Comparison of ENCODE assay signal across 8 cellular contexts in the genomic region with DNA sequence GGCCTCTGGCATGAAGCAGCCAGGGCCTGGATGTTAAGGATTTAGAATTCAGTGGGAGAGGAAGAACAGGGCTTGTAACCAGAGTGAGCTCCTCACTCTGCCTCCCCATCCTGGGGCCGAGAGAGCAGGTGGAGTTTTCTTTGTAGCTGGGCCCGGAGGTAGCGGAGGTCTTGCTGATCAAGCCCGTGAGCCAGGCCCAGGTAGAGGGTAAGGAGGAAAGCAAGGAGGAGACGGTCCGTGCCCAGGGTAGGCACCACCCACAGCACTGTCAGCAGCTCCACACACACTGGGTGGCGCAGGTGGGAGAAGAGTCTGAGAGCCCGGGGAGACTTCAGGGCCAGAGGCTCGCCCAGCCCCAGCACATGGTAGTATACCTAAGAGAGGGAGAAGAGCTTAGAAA. TPM values are rescaled to one million over a fixed set of nuclear protein-coding genes. Genes with fewer than 3 reads are reported as not detected.
DNase-seq lines count a peak whose midpoint lies in the region; ATAC-seq and TF ChIP-seq lines count a peak whose summit lies in the region.

No MANE protein-coding gene starts in this region.

- peaks cover 43% of the 10 kb centered on the region for H3F3A ChIP-seq in neural progenitor cell (ENCODE audit: low read depth)

- peak overlapping the region; percentile 40; the same call in 1 of the 3 replicates for H2BK15ac ChIP-seq in IMR-90 (ENCODE audit: low read depth, low read length)

- H3K27ac Mint-ChIP-seq in CD4-positive, CD25-positive, alpha-beta regulatory T cell = peak overlapping the region; percentile 92 to 98 (median 97)
- H3K27ac Mint-ChIP-seq in chondrocyte (ENCODE audit: unreplicated experiment) (peak overlapping the region; percentile 97), neural progenitor cell (peak overlapping the region; percentile 94)

- H4K8ac ChIP-seq in IMR-90 (ENCODE audit: low read depth in 2 of 2, low read length in 2 of 2) = peak overlapping the region; percentile 88 to 96; a peak in 3 of 4 replicates

- TF ChIP-seq CTCF in IMR-90 (conservative IDR thresholded peaks at IDR 0.05; ENCODE audit: low read depth, low read length) (no peak), chondrocyte (IDR thresholded peaks at IDR 0.05) (no peak), neural progenitor cell (IDR thresholded peaks at IDR 0.05) (no peak)

- H3K27me3 ChIP-seq in CD4-positive, CD25-positive, alpha-beta regulatory T cell (ENCODE audit: control insufficient read depth, insufficient read depth, low read length) = no peaks in the 10 kb centered on the region
- H3K27me3 ChIP-seq in IMR-90 (ENCODE audit: control insufficient read depth, insufficient read depth, low read length) (no peaks in the 10 kb centered on the region), neural progenitor cell (no peaks in the 10 kb centered on the region)

- H3K36me3 ChIP-seq in CD4-positive, CD25-positive, alpha-beta regulatory T cell (ENCODE audit: control insufficient read depth, insufficient read depth, low read length) = no peaks in the 10 kb centered on the region
- H3K36me3 ChIP-seq in IMR-90 (ENCODE audit: control insufficient read depth, insufficient read depth, low read length) = peaks cover 15% of the 10 kb centered on the region
- no peaks in the 10 kb centered on the region for H3K36me3 ChIP-seq in neural progenitor cell

- dilution Hi-C loops in IMR-90 (cut with HindIII; ENCODE audit: low sequenced_read_pairs, unreplicated experiment) = no loop called here

- no peaks in the 10 kb centered on the region for H3K9me3 ChIP-seq in CD4-positive, CD25-positive, alpha-beta regulatory T cell (ENCODE audit: control insufficient read depth in 2 of 2, low read length in 2 of 2)
- H3K9me3 ChIP-seq in IMR-90 (ENCODE audit: control insufficient read depth, insufficient read depth, low read length) (no peaks in the 10 kb centered on the region), neural progenitor cell (ENCODE audit: low read depth) (no peaks in the 10 kb centered on the region)

- peaks cover 11 to 49% (median 36%) of the 10 kb centered on the region in 4 donors for H3K4me1 Mint-ChIP-seq in CD4-positive, CD25-positive, alpha-beta regulatory T cell
- H3K4me1 Mint-ChIP-seq in chondrocyte (ENCODE audit: low read depth) = peaks cover 51% of the 10 kb centered on the region
- H3K4me1 Mint-ChIP-seq in neural progenitor cell = peaks cover 68% of the 10 kb centered on the region

- no peak overlapping the region; the same call in 1 of the 2 replicates for H3K18ac ChIP-seq in IMR-90 (ENCODE audit: low read depth, low read length)

- in situ Hi-C loops in IMR-90 (cut with MboI; ENCODE audit: low sequenced_read_pairs) = no loop called here

- peak overlapping the region; percentile 96 for H3K27ac ChIP-seq in CD4-positive, CD25-positive, alpha-beta regulatory T cell (ENCODE audit: insufficient read depth, low read length, poor library complexity, severe bottlenecking)
- peak overlapping the region; percentile 96 for H3K27ac ChIP-seq in IMR-90 (ENCODE audit: insufficient read depth, low read length)
- no peak overlapping the region for H3K27ac ChIP-seq in neural progenitor cell

- peaks cover 18 to 37% of the 10 kb centered on the region in 2 experiments; a peak in 3 of 4 replicates for H3K79me1 ChIP-seq in IMR-90 (ENCODE audit: low read depth in 1 of 2, low read length in 2 of 2)

- H3K4me3 ChIP-seq in CD4-positive, CD25-positive, alpha-beta regulatory T cell (ENCODE audit: low read depth, low read length) = peak overlapping the region; percentile 47
- H3K4me3 ChIP-seq in IMR-90 (ENCODE audit: insufficient read depth, low read depth, low read length) = no peak overlapping the region
- H3K4me3 ChIP-seq in neural progenitor cell = no peak overlapping the region

- peak overlapping the region; percentile 60; the same call in 1 of the 2 replicates for H2BK20ac ChIP-seq in IMR-90 (ENCODE audit: low read depth, low read length)

- POLR2A ChIA-PET in IMR-90 (lab: Charles Lee; ENCODE audit: unreplicated experiment) = no interaction called here

- H4K91ac ChIP-seq in IMR-90 (ENCODE audit: insufficient read depth, low read depth, low read length) = peak overlapping the region; percentile 97

- peak overlapping the region; percentile 98 for H3K4ac ChIP-seq in IMR-90 (ENCODE audit: low read depth, low read length)

- intact Hi-C loops in IMR-90 (cut with micrococcal nuclease) = no loop called here

- H3K56ac ChIP-seq in IMR-90 (ENCODE audit: extremely low read depth, insufficient read depth, low read length) = peak overlapping the region; percentile 95

- H2AFZ ChIP-seq in IMR-90 (replicated peaks; ENCODE audit: low read length, poor library complexity) (no peak overlapping the region), neural progenitor cell (replicated peaks) (no peak overlapping the region)

- H3K14ac ChIP-seq in IMR-90 (replicated peaks; ENCODE audit: low read depth, low read length) = peak overlapping the region; percentile 97

- BruUV-seq in IMR-90 (replicated peaks; lab: Mats Ljungman, UMichigan) = no TSS peak

- no peak for TF ChIP-seq RAD21 in IMR-90 (IDR thresholded peaks at IDR 0.05; ENCODE audit: low read length)

- H3K23ac ChIP-seq in IMR-90 (ENCODE audit: low read depth, low read length) = peak overlapping the region; percentile 93; the same call in 1 of the 2 replicates

- DNase-seq in CD4-positive, CD25-positive, alpha-beta regulatory T cell = no peak
- DNase-seq in IMR-90 (no peak), chondrocyte (ENCODE audit: low spot score) (no peak), neural progenitor cell (ENCODE audit: low spot score) (no peak), SK-N-DZ (ENCODE audit: low spot score) (no peak), KG1 (lab: John Stamatoyannopoulos, UW) (no peak), DMS 273 treated with DMSO at 0.1 percent for 48 hours (lab: John Stamatoyannopoulos, UW) (no peak)

- peak overlapping the region; percentile 12; the same call in 1 of the 2 replicates for H2BK120ac ChIP-seq in IMR-90 (ENCODE audit: low read depth, low read length)

- H2AK9ac ChIP-seq in IMR-90 (replicated peaks; ENCODE audit: low read depth, low read length, poor library complexity) = peak overlapping the region; percentile 100

- peaks cover 56% of the 10 kb centered on the region for H3K79me2 ChIP-seq in neural progenitor cell (ENCODE audit: low read depth)

- H3K9me1 ChIP-seq in IMR-90 (ENCODE audit: insufficient read depth, low read length) = peaks cover 13% of the 10 kb centered on the region

- peaks cover 24% of the 10 kb centered on the region for H4K20me1 ChIP-seq in IMR-90 (ENCODE audit: insufficient read depth, low read length)
- H4K20me1 ChIP-seq in neural progenitor cell (ENCODE audit: low read depth) = peaks cover 12% of the 10 kb centered on the region

- peaks cover 52% of the 10 kb centered on the region for H3K4me1 ChIP-seq in CD4-positive, CD25-positive, alpha-beta regulatory T cell (ENCODE audit: control insufficient read depth, insufficient read depth, low read length, poor library complexity, severe bottlenecking)
- peaks cover 19% of the 10 kb centered on the region for H3K4me1 ChIP-seq in IMR-90 (ENCODE audit: control insufficient read depth, insufficient read depth, low read length)
- peaks cover 49% of the 10 kb centered on the region for H3K4me1 ChIP-seq in neural progenitor cell

- H3K4me2 ChIP-seq in IMR-90 (ENCODE audit: low read depth, low read length) = peak overlapping the region; percentile 73
- peak overlapping the region; percentile 97 for H3K4me2 ChIP-seq in neural progenitor cell

- H3K9ac ChIP-seq in IMR-90 (ENCODE audit: low read depth, low read length) (peak overlapping the region; percentile 92), neural progenitor cell (no peak overlapping the region)

- peak overlapping the region; percentile 95 to 100 (median 96) for H3K4me3 Mint-ChIP-seq in CD4-positive, CD25-positive, alpha-beta regulatory T cell
- H3K4me3 Mint-ChIP-seq in chondrocyte (ENCODE audit: unreplicated experiment) = peak overlapping the region; percentile 99
- H3K4me3 Mint-ChIP-seq in neural progenitor cell = peak overlapping the region; percentile 95

- no peak for ATAC-seq in CD4-positive, CD25-positive, alpha-beta regulatory T cell (ENCODE audit: low read depth in 2 of 2)
- no peak for ATAC-seq in IMR-90 (ENCODE audit: low read depth)
- no peak for ATAC-seq in HG02763 (IDR thresholded peaks at IDR 0.05; ENCODE audit: unreplicated experiment)

- WGBS in IMR-90 (ENCODE audit: extremely low coverage in 2 of 2, insufficient read length in 1 of 2), 2 experiments = no CpG with 5 or more reads among the region's 9 CpGs

- no peaks in the 10 kb centered on the region for H3K27me3 Mint-ChIP-seq in CD4-positive, CD25-positive, alpha-beta regulatory T cell
- H3K27me3 Mint-ChIP-seq in chondrocyte (ENCODE audit: low read depth) = no peaks in the 10 kb centered on the region
- H3K27me3 Mint-ChIP-seq in neural progenitor cell (ENCODE audit: insufficient read depth, low read depth) = peaks cover 5% of the 10 kb centered on the region

- peak overlapping the region; percentile 92 for H2BK5ac ChIP-seq in IMR-90 (ENCODE audit: low read depth, low read length, poor library complexity, severe bottlenecking)

- H3K36me3 Mint-ChIP-seq in CD4-positive, CD25-positive, alpha-beta regulatory T cell = peaks cover 15% of the 10 kb centered on the region
- H3K36me3 Mint-ChIP-seq in chondrocyte (ENCODE audit: low read depth) = peaks cover 19% of the 10 kb centered on the region
- peaks cover 6% of the 10 kb centered on the region for H3K36me3 Mint-ChIP-seq in neural progenitor cell

- peaks cover 0 to 6% (median 0%) of the 10 kb centered on the region in 7 donors for H3K9me3 Mint-ChIP-seq in CD4-positive, CD25-positive, alpha-beta regulatory T cell
- no peaks in the 10 kb centered on the region for H3K9me3 Mint-ChIP-seq in chondrocyte (ENCODE audit: low read depth)
- no peaks in the 10 kb centered on the region for H3K9me3 Mint-ChIP-seq in neural progenitor cell

- H4K5ac ChIP-seq in IMR-90 (ENCODE audit: low read depth, low read length) = peak overlapping the region; percentile 69; the same call in 1 of the 2 replicates

- no peak for TF ChIP-seq POLR2A in IMR-90 (IDR thresholded peaks at IDR 0.05; ENCODE audit: low read depth, low read length)

- CTCF ChIA-PET in IMR-90 (lab: Yijun Ruan, JAX) = interaction anchor here (2.2 kb wide), 1 partner anchor 10 kb away, joined by 6 read pairs; no protein-coding TSS in a partner anchor

- peak overlapping the region; percentile 98 for H2AK5ac ChIP-seq in IMR-90 (ENCODE audit: low read depth, low read length)

RNA-seq across cellular contexts. Expression of gene PPP1R18, which starts 2.1 kb away (rescaled TPM):
- total RNA-seq in CD4-positive, CD25-positive, alpha-beta regulatory T cell = 164 TPM
- polyA plus RNA-seq in CD4-positive, CD25-positive, alpha-beta regulatory T cell = 100 to 1,000 TPM; 110 to 159 (median 119) TPM
- total RNA-seq in IMR-90 (2012; rRNA removed) (31.9 and 32.8 TPM in 2 replicates), chondrocyte (99.9 to 171 TPM (median 165 TPM) in 3 replicates), neural progenitor cell (ENCODE audit: low replicate concordance) (10.2 and 25.4 TPM in 2 replicates)
- polyA plus RNA-seq in IMR-90 (2012; rRNA removed) = 129 and 134 TPM in 2 replicates
- polyA plus RNA-seq in IMR-90 (2012; cell fraction: cytosol; rRNA removed) = 129 and 140 TPM in 2 replicates
- 114 and 118 TPM in 2 replicates for polyA plus RNA-seq in IMR-90 (2012; cell fraction: nucleus; rRNA removed; ENCODE audit: low replicate concordance)
- 28.9 and 34.9 TPM in 2 replicates for polyA plus RNA-seq in SK-N-DZ (2014; cell fraction: cytosol; rRNA removed)
- polyA plus RNA-seq in SK-N-DZ (2014; cell fraction: nucleus; rRNA removed) = 17.2 and 21.3 TPM in 2 replicates

RNA-seq across cellular contexts. Expression of gene NRM, which starts 2.2 kb away (rescaled TPM):
- total RNA-seq in CD4-positive, CD25-positive, alpha-beta regulatory T cell = 9.0 TPM
- 10 to 100 TPM in 1 of 4 donors, 1 to 10 TPM in 3; 7.5 to 17.7 (median 9.2) TPM for polyA plus RNA-seq in CD4-positive, CD25-positive, alpha-beta regulatory T cell
- 1.7 and 2.2 TPM in 2 replicates for total RNA-seq in IMR-90 (2012; rRNA removed)
- 27.0 and 29.1 TPM in 2 replicates for polyA plus RNA-seq in IMR-90 (2012; rRNA removed)
- polyA plus RNA-seq in IMR-90 (2012; cell fraction: cytosol; rRNA removed) = 21.0 and 21.9 TPM in 2 replicates
- polyA plus RNA-seq in IMR-90 (2012; cell fraction: nucleus; rRNA removed; ENCODE audit: low replicate concordance) = 15.5 and 15.8 TPM in 2 replicates
- 18.6 to 26.3 TPM (median 20.0 TPM) in 3 replicates for total RNA-seq in chondrocyte
- total RNA-seq in neural progenitor cell (ENCODE audit: low replicate concordance) = 12.4 and 38.3 TPM in 2 replicates
- 27.6 and 35.7 TPM in 2 replicates for polyA plus RNA-seq in SK-N-DZ (2014; cell fraction: cytosol; rRNA removed)
- 26.0 and 29.3 TPM in 2 replicates for polyA plus RNA-seq in SK-N-DZ (2014; cell fraction: nucleus; rRNA removed)

RNA-seq across cellular contexts. Expression of gene DHX16, which starts 15.8 kb away (rescaled TPM):
- total RNA-seq in CD4-positive, CD25-positive, alpha-beta regulatory T cell = 33.8 TPM
- 10 to 100 TPM; 13.2 to 25.3 (median 16.7) TPM for polyA plus RNA-seq in CD4-positive, CD25-positive, alpha-beta regulatory T cell
- total RNA-seq in IMR-90 (2012; rRNA removed) = 43.9 and 48.4 TPM in 2 replicates
- 47.9 and 48.3 TPM in 2 replicates for polyA plus RNA-seq in IMR-90 (2012; rRNA removed)
- 31.6 and 38.3 TPM in 2 replicates for polyA plus RNA-seq in IMR-90 (2012; cell fraction: cytosol; rRNA removed)
- polyA plus RNA-seq in IMR-90 (2012; cell fraction: nucleus; rRNA removed; ENCODE audit: low replicate concordance) = 89.6 and 98.6 TPM in 2 replicates
- total RNA-seq in chondrocyte = 20.4 to 29.6 TPM (median 22.6 TPM) in 3 replicates
- 17.6 and 29.2 TPM in 2 replicates for total RNA-seq in neural progenitor cell (ENCODE audit: low replicate concordance)
- 34.0 and 34.2 TPM in 2 replicates for polyA plus RNA-seq in SK-N-DZ (2014; cell fraction: cytosol; rRNA removed)
- polyA plus RNA-seq in SK-N-DZ (2014; cell fraction: nucleus; rRNA removed) = 49.9 and 71.9 TPM in 2 replicates

RNA-seq across cellular contexts. Expression of gene MDC1, which starts 28.5 kb away (rescaled TPM):
- 32.7 TPM for total RNA-seq in CD4-positive, CD25-positive, alpha-beta regulatory T cell
- 1 to 10 TPM; 1.2 to 5.0 (median 3.7) TPM for polyA plus RNA-seq in CD4-positive, CD25-positive, alpha-beta regulatory T cell
- total RNA-seq in IMR-90 (2012; rRNA removed) = 3.6 and 4.5 TPM in 2 replicates
- polyA plus RNA-seq in IMR-90 (2012; rRNA removed) = 12.1 and 12.4 TPM in 2 replicates
- polyA plus RNA-seq in IMR-90 (2012; cell fraction: cytosol; rRNA removed) = 6.0 and 8.0 TPM in 2 replicates
- 30.2 and 33.9 TPM in 2 replicates for polyA plus RNA-seq in IMR-90 (2012; cell fraction: nucleus; rRNA removed; ENCODE audit: low replicate concordance)
- 25.5 to 33.5 TPM (median 33.1 TPM) in 3 replicates for total RNA-seq in chondrocyte
- total RNA-seq in neural progenitor cell (ENCODE audit: low replicate concordance) = 22.6 and 29.5 TPM in 2 replicates
- polyA plus RNA-seq in SK-N-DZ (2014; cell fraction: cytosol; rRNA removed) = 16.8 and 18.7 TPM in 2 replicates
- polyA plus RNA-seq in SK-N-DZ (2014; cell fraction: nucleus; rRNA removed) = 28.1 and 83.2 TPM in 2 replicates

RNA-seq across cellular contexts. Expression of gene TUBB, which starts 31.6 kb away (rescaled TPM):
- total RNA-seq in CD4-positive, CD25-positive, alpha-beta regulatory T cell = 119 TPM
- polyA plus RNA-seq in CD4-positive, CD25-positive, alpha-beta regulatory T cell = 100 to 1,000 TPM; 125 to 158 (median 138) TPM
- total RNA-seq in IMR-90 (2012; rRNA removed) = 1,207 and 1,401 TPM in 2 replicates
- 2,004 and 2,008 TPM in 2 replicates for polyA plus RNA-seq in IMR-90 (2012; rRNA removed)
- polyA plus RNA-seq in IMR-90 (2012; cell fraction: cytosol; rRNA removed) = 811 and 1,574 TPM in 2 replicates
- 419 and 725 TPM in 2 replicates for polyA plus RNA-seq in IMR-90 (2012; cell fraction: nucleus; rRNA removed; ENCODE audit: low replicate concordance)
- 681 to 975 TPM (median 692 TPM) in 3 replicates for total RNA-seq in chondrocyte
- total RNA-seq in neural progenitor cell (ENCODE audit: low replicate concordance) = 1,479 and 2,270 TPM in 2 replicates
- polyA plus RNA-seq in SK-N-DZ (2014; cell fraction: cytosol; rRNA removed) = 1,702 and 1,814 TPM in 2 replicates
- polyA plus RNA-seq in SK-N-DZ (2014; cell fraction: nucleus; rRNA removed) = 586 and 640 TPM in 2 replicates
